In genomic region chr4:76011700-76012387, GRCh38 we compare ENCODE assay signal across 9 cellular contexts. TPM values are rescaled to one million over a fixed set of nuclear protein-coding genes. Genes with fewer than 3 reads are reported as not detected.
DNase-seq lines count a peak whose midpoint lies in the region; ATAC-seq and TF ChIP-seq lines count a peak whose summit lies in the region.
"Had no signal": no experiment of that assay in that cellular context is flagged by ENCODE, and none has a peak within 500 bp of the region (broad histone marks: within the 10 kb centered on the region; RNA-seq: fewer than 3 reads in every experiment).

No MANE protein-coding gene starts in this region.

- 64% methylated on average over 13 of the region's 13 CpGs for WGBS in SK-N-SH (ENCODE audit: low lambda C conversion rate)
- 59% methylated on average over 13 of the region's 13 CpGs for WGBS in hepatocyte (ENCODE audit: low lambda C conversion rate, missing lambda C conversion rate)

- H3K27ac ChIP-seq in SK-N-SH (ENCODE audit: low read depth in 2 of 2, low read length in 1 of 2) (peak overlapping the region in 1 of 2 experiments; percentile 20; a peak in 1 of 4 replicates), hepatocyte (peak overlapping the region; percentile 78)

- TF ChIP-seq CTCF in SK-N-SH (IDR thresholded peaks at IDR 0.05): no peak
- no peak for TF ChIP-seq CTCF in hepatocyte (IDR thresholded peaks at IDR 0.05; ENCODE audit: poor library complexity)

- POLR2A ChIA-PET in SK-N-SH (lab: Yijun Ruan, JAX): no interaction called here

- peaks cover 3% of the 10 kb centered on the region for H3F3A ChIP-seq in SK-N-SH (replicated peaks; ENCODE audit: insufficient read depth)

- CTCF ChIA-PET in SK-N-SH (lab: Yijun Ruan, JAX): interaction anchor here (1.0 kb wide), 1 partner anchor 16 kb away, joined by 4 read pairs; no protein-coding TSS in a partner anchor

- ATAC-seq in GM18519 (IDR thresholded peaks at IDR 0.05; ENCODE audit: low FRiP score, unreplicated experiment) (peak; percentile 47), HG02678 (IDR thresholded peaks at IDR 0.05; ENCODE audit: unreplicated experiment) (peak; percentile 59)

- 0 out of 2 replicates have a peak overlapping the region, but pooled peaks have one; percentile 5 for H3K4me2 ChIP-seq in SK-N-SH
- H3K4me2 ChIP-seq in hepatocyte: peak overlapping the region; percentile 13

- H3K4me1 ChIP-seq in SK-N-SH (ENCODE audit: control insufficient read depth in 1 of 2, insufficient read depth in 2 of 2, low read depth in 1 of 2, low read length in 1 of 2) (peaks cover 0 to 5% of the 10 kb centered on the region in 2 experiments; a peak in 1 of 4 replicates), hepatocyte (ENCODE audit: insufficient read depth) (peaks cover 3% of the 10 kb centered on the region)

- H3K4me3 ChIP-seq in SK-N-SH (ENCODE audit: low read depth in 2 of 2, low read length in 1 of 2): no peak overlapping the region
- no peak overlapping the region for H3K4me3 ChIP-seq in hepatocyte

- H3K9ac ChIP-seq in SK-N-SH: no peak overlapping the region

- TF ChIP-seq EP300 in SK-N-SH (IDR thresholded peaks at IDR 0.05; ENCODE audit: borderline replicate concordance in 1 of 2, low read depth in 1 of 2, low read length in 1 of 2): no peak

- H3K9me3 ChIP-seq in SK-N-SH (no peaks in the 10 kb centered on the region), hepatocyte (ENCODE audit: low read depth) (no peaks in the 10 kb centered on the region)

- H2AFZ ChIP-seq in SK-N-SH (ENCODE audit: low read depth): peak overlapping the region; percentile 70; the same call in 1 of the 2 replicates
- H2AFZ ChIP-seq in hepatocyte: peak overlapping the region; percentile 17

- peak; percentile 13 for DNase-seq in SK-N-SH
- peak; percentile 49 for DNase-seq in hepatocyte (ENCODE audit: low spot score)
- peak; percentile 42 for DNase-seq in superior temporal gyrus (ENCODE audit: extremely low spot score)
- DNase-seq in DMS114 treated with DMSO at 0.1 percent for 48 hours (lab: John Stamatoyannopoulos, UW; ENCODE audit: unreplicated experiment): no peak
- no peak for DNase-seq in cerebellar nuclear complex (lab: John Stamatoyannopoulos, UW)
- no peak for DNase-seq in occipital lobe (lab: John Stamatoyannopoulos, UW)

- no peak for TF ChIP-seq RAD21 in SK-N-SH (IDR thresholded peaks at IDR 0.05; ENCODE audit: low read length)

- H3K79me2 ChIP-seq in SK-N-SH (ENCODE audit: insufficient read depth) (no peaks in the 10 kb centered on the region), hepatocyte (no peaks in the 10 kb centered on the region)

- H3K9me2 ChIP-seq in SK-N-SH (no peaks in the 10 kb centered on the region), hepatocyte (replicated peaks; ENCODE audit: insufficient read depth) (no peaks in the 10 kb centered on the region)

- H4K20me1 ChIP-seq in SK-N-SH (ENCODE audit: insufficient read depth) (no peaks in the 10 kb centered on the region), hepatocyte (ENCODE audit: insufficient read depth, poor library complexity, severe bottlenecking) (no peaks in the 10 kb centered on the region)

- H3K27me3 ChIP-seq in SK-N-SH (ENCODE audit: insufficient read depth) (no peaks in the 10 kb centered on the region), hepatocyte (no peaks in the 10 kb centered on the region)

- no peaks in the 10 kb centered on the region for H3K36me3 ChIP-seq in SK-N-SH (replicated peaks in 1 of 2; ENCODE audit: control insufficient read depth in 1 of 2, insufficient read depth in 2 of 2, low read length in 1 of 2)
- no peaks in the 10 kb centered on the region for H3K36me3 ChIP-seq in hepatocyte (replicated peaks; ENCODE audit: insufficient read depth, low read depth)

TF ChIP-seq in SK-N-SH, 30 proteins besides CTCF, POLR2A, EP300 and RAD21:
- no peak for TF ChIP-seq SIN3A (IDR thresholded peaks at IDR 0.05; ENCODE audit: borderline replicate concordance, low read depth, low read length)
- TF ChIP-seq FOXJ3 (CRISPR knock-in tag; IDR thresholded peaks at IDR 0.05): no peak
- no peak for TF ChIP-seq ELF1 (IDR thresholded peaks at IDR 0.05)
- TF ChIP-seq SMC3 (IDR thresholded peaks at IDR 0.05; ENCODE audit: low read depth, low read length): no peak
- no peak for TF ChIP-seq USF2 (IDR thresholded peaks at IDR 0.05; ENCODE audit: borderline replicate concordance, low read depth, low read length)
- TF ChIP-seq FOXM1 (IDR thresholded peaks at IDR 0.05; ENCODE audit: low read depth): no peak
- peak; percentile 55; the same call in 1 of the 2 replicates for TF ChIP-seq NFIC (IDR thresholded peaks at IDR 0.05; ENCODE audit: borderline replicate concordance)
- TF ChIP-seq MEF2A (IDR thresholded peaks at IDR 0.05; ENCODE audit: borderline replicate concordance, low read depth): no peak
- TF ChIP-seq JUND (IDR thresholded peaks at IDR 0.05): no peak
TF ChIP-seq in SK-N-SH: peak in this region for 1.

RNA-seq across cellular contexts. Expression of gene CXCL9, which starts 4.5 kb away (rescaled TPM):
- polyA plus RNA-seq in SK-N-SH (2012; rRNA removed): not detected in 2 replicates
- not detected in 2 replicates for polyA plus RNA-seq in SK-N-SH (2012; cell fraction: cytosol; rRNA removed)
- polyA plus RNA-seq in SK-N-SH (2012; cell fraction: nucleus; rRNA removed): not detected in 2 replicates
- total RNA-seq in hepatocyte: not detected in 2 replicates
- not detected in 2 replicates for polyA plus RNA-seq in hepatocyte
- not detected for total RNA-seq in occipital lobe
- total RNA-seq: neural crest cell had no signal

RNA-seq across cellular contexts. Expression of gene CXCL10, which starts 11.5 kb away (rescaled TPM):
- polyA plus RNA-seq in SK-N-SH (2012; rRNA removed) (not detected in 2 replicates), hepatocyte (3.3 and 7.4 TPM in 2 replicates)
- polyA plus RNA-seq in SK-N-SH (2012; cell fraction: cytosol; rRNA removed): 0.05 and 0.09 TPM in 2 replicates
- polyA plus RNA-seq in SK-N-SH (2012; cell fraction: nucleus; rRNA removed): not detected in 2 replicates
- total RNA-seq in hepatocyte (2.8 and 3.7 TPM in 2 replicates), occipital lobe (0.78 TPM)
- total RNA-seq: neural crest cell had no signal

RNA-seq across cellular contexts. Expression of gene SDAD1, which starts 21.1 kb away (rescaled TPM):
- polyA plus RNA-seq in SK-N-SH (2012; rRNA removed): 12.6 and 16.3 TPM in 2 replicates
- 18.9 and 24.4 TPM in 2 replicates for polyA plus RNA-seq in SK-N-SH (2012; cell fraction: cytosol; rRNA removed)
- polyA plus RNA-seq in SK-N-SH (2012; cell fraction: nucleus; rRNA removed): 8.3 and 15.0 TPM in 2 replicates
- total RNA-seq in hepatocyte: 33.8 and 43.3 TPM in 2 replicates
- polyA plus RNA-seq in hepatocyte: 35.3 and 36.0 TPM in 2 replicates
- total RNA-seq in occipital lobe: 38.4 TPM

RNA-seq across cellular contexts. Expression of gene CXCL11, which starts 24.0 kb away (rescaled TPM):
- not detected in 2 replicates for polyA plus RNA-seq in SK-N-SH (2012; rRNA removed)
- not detected in 2 replicates for polyA plus RNA-seq in SK-N-SH (2012; cell fraction: cytosol; rRNA removed)
- not detected in 2 replicates for polyA plus RNA-seq in SK-N-SH (2012; cell fraction: nucleus; rRNA removed)
- not detected in 2 replicates for total RNA-seq in hepatocyte
- polyA plus RNA-seq in hepatocyte: not detected in 2 replicates
- not detected for total RNA-seq in occipital lobe
- total RNA-seq: neural crest cell had no signal

Comparison
In these comparisons a context has a peak if more than half of its experiments do, and no peak if none do; other contexts are left out.
1. DNase-seq: peak in SK-N-SH (single experiment), hepatocyte (single experiment) and superior temporal gyrus (single experiment); none in DMS114 treated with DMSO at 0.1 percent for 48 hours (single experiment), cerebellar nuclear complex (0 of 2) and occipital lobe (single experiment).